ENCODE assay signal across 1 cellular context in genomic region chr3:113258311-113258710, GRCh38.
TF ChIP-seq lines count a peak whose summit lies in the region.

No MANE protein-coding gene starts in this region.

TF ChIP-seq in WTC11, 78 proteins besides CTCF, POLR2A, EP300 and RAD21 (continued from another document):
- TF ChIP-seq ZBTB43 (CRISPR knock-in tag; IDR thresholded peaks at IDR 0.05) (no peak), TCF7 (CRISPR knock-in tag; IDR thresholded peaks at IDR 0.05; ENCODE audit: low read depth) (no peak), FOXP1 (CRISPR knock-in tag; IDR thresholded peaks at IDR 0.05; ENCODE audit: borderline replicate concordance) (no peak), ZNF396 (CRISPR knock-in tag; IDR thresholded peaks at IDR 0.05; ENCODE audit: borderline replicate concordance) (no peak), SP1 (CRISPR knock-in tag; conservative IDR thresholded peaks at IDR 0.05) (no peak), ZNF425 (CRISPR knock-in tag; conservative IDR thresholded peaks at IDR 0.05) (no peak), HMGXB4 (CRISPR knock-in tag; IDR thresholded peaks at IDR 0.05) (no peak)
- TF ChIP-seq, protein P1, sequence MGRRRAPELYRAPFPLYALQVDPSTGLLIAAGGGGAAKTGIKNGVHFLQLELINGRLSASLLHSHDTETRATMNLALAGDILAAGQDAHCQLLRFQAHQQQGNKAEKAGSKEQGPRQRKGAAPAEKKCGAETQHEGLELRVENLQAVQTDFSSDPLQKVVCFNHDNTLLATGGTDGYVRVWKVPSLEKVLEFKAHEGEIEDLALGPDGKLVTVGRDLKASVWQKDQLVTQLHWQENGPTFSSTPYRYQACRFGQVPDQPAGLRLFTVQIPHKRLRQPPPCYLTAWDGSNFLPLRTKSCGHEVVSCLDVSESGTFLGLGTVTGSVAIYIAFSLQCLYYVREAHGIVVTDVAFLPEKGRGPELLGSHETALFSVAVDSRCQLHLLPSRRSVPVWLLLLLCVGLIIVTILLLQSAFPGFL (CRISPR knock-in tag; IDR thresholded peaks at IDR 0.05; ENCODE audit: borderline replicate concordance): no peak
- TF ChIP-seq, protein P2, sequence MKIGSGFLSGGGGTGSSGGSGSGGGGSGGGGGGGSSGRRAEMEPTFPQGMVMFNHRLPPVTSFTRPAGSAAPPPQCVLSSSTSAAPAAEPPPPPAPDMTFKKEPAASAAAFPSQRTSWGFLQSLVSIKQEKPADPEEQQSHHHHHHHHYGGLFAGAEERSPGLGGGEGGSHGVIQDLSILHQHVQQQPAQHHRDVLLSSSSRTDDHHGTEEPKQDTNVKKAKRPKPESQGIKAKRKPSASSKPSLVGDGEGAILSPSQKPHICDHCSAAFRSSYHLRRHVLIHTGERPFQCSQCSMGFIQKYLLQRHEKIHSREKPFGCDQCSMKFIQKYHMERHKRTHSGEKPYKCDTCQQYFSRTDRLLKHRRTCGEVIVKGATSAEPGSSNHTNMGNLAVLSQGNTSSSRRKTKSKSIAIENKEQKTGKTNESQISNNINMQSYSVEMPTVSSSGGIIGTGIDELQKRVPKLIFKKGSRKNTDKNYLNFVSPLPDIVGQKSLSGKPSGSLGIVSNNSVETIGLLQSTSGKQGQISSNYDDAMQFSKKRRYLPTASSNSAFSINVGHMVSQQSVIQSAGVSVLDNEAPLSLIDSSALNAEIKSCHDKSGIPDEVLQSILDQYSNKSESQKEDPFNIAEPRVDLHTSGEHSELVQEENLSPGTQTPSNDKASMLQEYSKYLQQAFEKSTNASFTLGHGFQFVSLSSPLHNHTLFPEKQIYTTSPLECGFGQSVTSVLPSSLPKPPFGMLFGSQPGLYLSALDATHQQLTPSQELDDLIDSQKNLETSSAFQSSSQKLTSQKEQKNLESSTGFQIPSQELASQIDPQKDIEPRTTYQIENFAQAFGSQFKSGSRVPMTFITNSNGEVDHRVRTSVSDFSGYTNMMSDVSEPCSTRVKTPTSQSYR (CRISPR knock-in tag; IDR thresholded peaks at IDR 0.05): no peak
